In genomic region chr19:39539519-39540332, GRCh38 we compare ENCODE assay signal across 1 cellular context.
A peak's percentile ranks its signal among the peaks of the same experiment; 100 is the strongest.
TF ChIP-seq lines count a peak whose summit lies in the region.

Gene EID2 (minus strand): TSS chr19:39540161. CDS start chr19:39540079, 82 bp downstream.

TF ChIP-seq in HEK293, 187 proteins besides CTCF, POLR2A, EP300 and RAD21 (continued from another document and continues in another):
- 0 out of 2 replicates have a peak, but pooled peaks have one; percentile 3 for TF ChIP-seq PRDM4 (tag by site-specific recombination; IDR thresholded peaks at IDR 0.05)
- TF ChIP-seq INSM2 (tag by site-specific recombination; IDR thresholded peaks at IDR 0.05) = 0 out of 2 replicates have a peak, but pooled peaks have one; percentile 33
- TF ChIP-seq BCL6B (tag by site-specific recombination; IDR thresholded peaks at IDR 0.05) = no peak
- peak; percentile 55; the same call in 1 of the 2 replicates for TF ChIP-seq ZBTB44 (tag by site-specific recombination; IDR thresholded peaks at IDR 0.05)
- TF ChIP-seq ZNF488 (tag by site-specific recombination; IDR thresholded peaks at IDR 0.05) = no peak
- TF ChIP-seq ZNF555 (tag by site-specific recombination; conservative IDR thresholded peaks at IDR 0.05) = no peak
- no peak for TF ChIP-seq ZNF202 (tag by site-specific recombination; IDR thresholded peaks at IDR 0.05; ENCODE audit: borderline replicate concordance)
- TF ChIP-seq ZNF324 (tag by site-specific recombination; IDR thresholded peaks at IDR 0.05) = no peak
- no peak for TF ChIP-seq OSR2 (tag by site-specific recombination; IDR thresholded peaks at IDR 0.05)
- TF ChIP-seq PBX3 (CRISPR knock-in tag; IDR thresholded peaks at IDR 0.05) = peak; percentile 56; the same call in 1 of the 2 replicates
- TF ChIP-seq TCF7L2 (IDR thresholded peaks at IDR 0.05; ENCODE audit: borderline replicate concordance, low read depth, low read length) = no peak
- peak; percentile 100 for TF ChIP-seq ZBTB26 (tag by site-specific recombination; optimal IDR thresholded peaks at IDR 0.05)
- TF ChIP-seq ZNF571 (tag by site-specific recombination; IDR thresholded peaks at IDR 0.05) = no peak
- no peak for TF ChIP-seq ZNF624 (tag by site-specific recombination; IDR thresholded peaks at IDR 0.05)
- TF ChIP-seq ZNF704 (tag by site-specific recombination; IDR thresholded peaks at IDR 0.05) = no peak
- no peak for TF ChIP-seq ZNF239 (tag by site-specific recombination; IDR thresholded peaks at IDR 0.05)
- TF ChIP-seq ZNF132 (tag by site-specific recombination; IDR thresholded peaks at IDR 0.05; ENCODE audit: borderline replicate concordance) = no peak
- no peak for TF ChIP-seq ZSCAN23 (tag by site-specific recombination; IDR thresholded peaks at IDR 0.05)
- TF ChIP-seq ZNF677 (tag by site-specific recombination; IDR thresholded peaks at IDR 0.05) = peak; percentile 73
- peak; percentile 92 for TF ChIP-seq EGR2 (tag by site-specific recombination; IDR thresholded peaks at IDR 0.05; ENCODE audit: low read depth)
- TF ChIP-seq ZNF214 (tag by site-specific recombination; IDR thresholded peaks at IDR 0.05; ENCODE audit: borderline replicate concordance) = no peak
- no peak for TF ChIP-seq ZBTB6 (tag by site-specific recombination; IDR thresholded peaks at IDR 0.05)
- TF ChIP-seq KLF9 (tag by site-specific recombination; IDR thresholded peaks at IDR 0.05; ENCODE audit: low read depth) = peak; percentile 28; the same call in 1 of the 2 replicates
- TF ChIP-seq GLI4 (tag by site-specific recombination; IDR thresholded peaks at IDR 0.05) = no peak
- TF ChIP-seq ZNF514 (tag by site-specific recombination; IDR thresholded peaks at IDR 0.05) = no peak
- TF ChIP-seq HIC1 (tag by site-specific recombination; IDR thresholded peaks at IDR 0.05) = no peak; the same call in 1 of the 2 replicates
- no peak for TF ChIP-seq KLF8 (tag by site-specific recombination; IDR thresholded peaks at IDR 0.05)
- TF ChIP-seq ZNF211 (tag by site-specific recombination; IDR thresholded peaks at IDR 0.05; ENCODE audit: low read depth) = no peak
- TF ChIP-seq ZNF404 (tag by site-specific recombination; IDR thresholded peaks at IDR 0.05) = no peak
- TF ChIP-seq ZNF548 (tag by site-specific recombination; IDR thresholded peaks at IDR 0.05) = no peak
- no peak for TF ChIP-seq ZNF155 (tag by site-specific recombination; IDR thresholded peaks at IDR 0.05)
- no peak for TF ChIP-seq ZNF433 (tag by site-specific recombination; IDR thresholded peaks at IDR 0.05; ENCODE audit: low read depth)
- TF ChIP-seq ZNF274 (IDR thresholded peaks at IDR 0.05; ENCODE audit: low read length) = no peak
- TF ChIP-seq ZNF274 (tag by site-specific recombination; IDR thresholded peaks at IDR 0.05; ENCODE audit: borderline replicate concordance) = no peak
- no peak for TF ChIP-seq ZNF580 (tag by site-specific recombination; IDR thresholded peaks at IDR 0.05)
- peak; percentile 54 for TF ChIP-seq ZXDB (tag by site-specific recombination; IDR thresholded peaks at IDR 0.05)
- TF ChIP-seq ZNF501 (tag by site-specific recombination; IDR thresholded peaks at IDR 0.05) = peak; percentile 55; the same call in 1 of the 2 replicates
- TF ChIP-seq ZNF354C (tag by site-specific recombination; IDR thresholded peaks at IDR 0.05; ENCODE audit: borderline replicate concordance, low read depth) = no peak
- no peak for TF ChIP-seq ZNF221 (tag by site-specific recombination; IDR thresholded peaks at IDR 0.05; ENCODE audit: borderline replicate concordance)
- TF ChIP-seq ZNF114 (tag by site-specific recombination; IDR thresholded peaks at IDR 0.05) = no peak
- peak; percentile 70; the same call in 1 of the 2 replicates for TF ChIP-seq ZBTB20 (tag by site-specific recombination; IDR thresholded peaks at IDR 0.05)
- TF ChIP-seq ZNF416 (tag by site-specific recombination; IDR thresholded peaks at IDR 0.05) = no peak
- no peak for TF ChIP-seq KLF7 (tag by site-specific recombination; IDR thresholded peaks at IDR 0.05; ENCODE audit: borderline replicate concordance)
- TF ChIP-seq PATZ1 (tag by site-specific recombination; IDR thresholded peaks at IDR 0.05) = no peak
- TF ChIP-seq ZNF623 (tag by site-specific recombination; IDR thresholded peaks at IDR 0.05) = no peak; the same call in 1 of the 2 replicates
- peak; percentile 55; the same call in 1 of the 2 replicates for TF ChIP-seq ZNF654 (tag by site-specific recombination; IDR thresholded peaks at IDR 0.05; ENCODE audit: low read depth)
- TF ChIP-seq BCL11A (tag by site-specific recombination; IDR thresholded peaks at IDR 0.05; ENCODE audit: low read depth) = no peak; the same call in 1 of the 2 replicates
- no peak; the same call in 1 of the 2 replicates for TF ChIP-seq ZNF596 (tag by site-specific recombination; IDR thresholded peaks at IDR 0.05)
